Comparison of ENCODE assay signal across 3 cellular contexts in the genomic region with DNA sequence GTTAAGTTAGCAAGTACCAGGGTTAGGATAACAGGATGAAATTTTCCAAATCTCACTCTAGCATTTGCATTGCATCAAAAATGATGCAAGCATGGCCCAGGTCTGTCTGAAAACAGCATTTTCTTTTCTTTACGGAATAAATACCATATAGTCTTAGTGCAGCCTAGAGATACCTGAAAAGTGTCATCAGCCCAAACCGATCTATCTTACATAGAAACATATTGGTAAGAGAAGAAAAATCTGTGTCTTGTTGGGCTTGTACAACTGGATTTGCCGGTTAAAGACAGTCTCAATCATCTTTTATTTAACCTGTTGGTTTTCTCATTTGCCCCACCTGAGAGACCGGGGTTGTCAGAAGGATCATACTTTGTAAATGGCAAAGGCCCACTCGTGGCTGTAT.
"Had no signal": no experiment of that assay in that cellular context is flagged by ENCODE, and none has a peak within 500 bp of the region (broad histone marks: within the 10 kb centered on the region; RNA-seq: fewer than 3 reads in every experiment).

No MANE protein-coding gene starts in this region.

- ATAC-seq: GM12878 had no signal

- H3K4me3 ChIP-seq: GM12878 had no signal

- DNase-seq: GDM1, GF-D8 had no signal
